Comparison of ENCODE assay signal across 9 cellular contexts in genomic region chr12:116274552-116275375, GRCh38. TPM values are rescaled to one million over a fixed set of nuclear protein-coding genes. Genes with fewer than 3 reads are reported as not detected.
DNase-seq lines count a peak whose midpoint lies in the region; ATAC-seq, FAIRE-seq and TF ChIP-seq lines count a peak whose summit lies in the region.
"Had no signal": no experiment of that assay in that cellular context is flagged by ENCODE, and none has a peak within 500 bp of the region (broad histone marks: within the 10 kb centered on the region; RNA-seq: fewer than 3 reads in every experiment).

No MANE protein-coding gene starts in this region.

- H3K4me3 Mint-ChIP-seq in Caco-2 (ENCODE audit: unreplicated experiment) = peak overlapping the region; percentile 83

- H2AFZ ChIP-seq in neuron (ENCODE audit: low read depth, low read length) = no peak overlapping the region

- FAIRE-seq in small intestine (lab: Jason Lieb, UNC) = no peak

- ATAC-seq in HG02571 (IDR thresholded peaks at IDR 0.05; ENCODE audit: unreplicated experiment) = no peak

- no peaks in the 10 kb centered on the region for H3K9me3 Mint-ChIP-seq in Caco-2 (ENCODE audit: unreplicated experiment)

- H3K4me1 Mint-ChIP-seq in Caco-2 (ENCODE audit: low read depth, unreplicated experiment) = peaks cover 23% of the 10 kb centered on the region

- peak overlapping the region; percentile 92 for H3K27ac Mint-ChIP-seq in Caco-2 (ENCODE audit: unreplicated experiment)

- WGBS in small intestine, 3 donors = 23 to 40% (median 39%) methylated on average over 5 of the region's 5 CpGs

- TF ChIP-seq POLR2A in NB4 (IDR thresholded peaks at IDR 0.05; ENCODE audit: extremely low read depth, insufficient read length) = no peak

- no peaks in the 10 kb centered on the region for H3K27me3 ChIP-seq in Caco-2 (replicated peaks; ENCODE audit: control insufficient read depth, insufficient read depth, low read length)
- no peaks in the 10 kb centered on the region for H3K27me3 ChIP-seq in duodenal mucosa (ENCODE audit: control insufficient read depth in 1 of 2, insufficient read depth in 2 of 2, low read length in 2 of 2)
- no peaks in the 10 kb centered on the region for H3K27me3 ChIP-seq in neuron (ENCODE audit: insufficient read depth, low read length)
- H3K27me3 ChIP-seq in small intestine (ENCODE audit: control insufficient read depth in 2 of 2, insufficient read depth in 2 of 2, low read length in 2 of 2) = no peaks in the 10 kb centered on the region

- no TSS peak for BruUV-seq in Caco-2 (replicated peaks; lab: Mats Ljungman, UMichigan)

- no peaks in the 10 kb centered on the region for H3K27me3 Mint-ChIP-seq in Caco-2 (ENCODE audit: insufficient read depth, unreplicated experiment)

- POLR2A ChIA-PET in Caco-2 (lab: Charles Lee) = interaction anchor here (0.6 kb wide), 3 partner anchors 17 to 182 kb away, joined by 3 to 5 read pairs (median 3); no protein-coding TSS in a partner anchor

- intact Hi-C loops in Caco-2 (cut with micrococcal nuclease; ENCODE audit: unreplicated experiment) = loop anchor here (5.0 to 10.0 kb wide), 4 partner anchors 108 to 423 kb away; no protein-coding TSS in a partner anchor

- no peak overlapping the region for H3K27ac ChIP-seq in duodenal mucosa (ENCODE audit: low read depth, low read length)
- H3K27ac ChIP-seq in small intestine (ENCODE audit: low read depth in 1 of 2, low read length in 1 of 2) = no peak overlapping the region

- H3K36me3 ChIP-seq in Caco-2 (ENCODE audit: control insufficient read depth, insufficient read depth, low read length) (no peaks in the 10 kb centered on the region), duodenal mucosa (ENCODE audit: control insufficient read depth in 1 of 2, insufficient read depth in 2 of 2, low read length in 2 of 2) (no peaks in the 10 kb centered on the region), neuron (ENCODE audit: insufficient read depth, low read length) (no peaks in the 10 kb centered on the region), small intestine (ENCODE audit: control insufficient read depth in 2 of 2, insufficient read depth in 2 of 2, low read length in 2 of 2) (no peaks in the 10 kb centered on the region)

- CTCF ChIA-PET in Caco-2 (lab: Charles Lee) = interaction anchor here (0.6 kb wide), 2 partner anchors 82 to 150 kb away, joined by 3 to 4 read pairs; no protein-coding TSS in a partner anchor

- TF ChIP-seq CTCF in Caco-2 (IDR thresholded peaks at IDR 0.05; ENCODE audit: insufficient read depth in 1 of 2, low read depth in 1 of 2, low read length in 1 of 2, severe bottlenecking in 1 of 2, unreplicated experiment in 1 of 2) (no peak), NB4 (IDR thresholded peaks at IDR 0.05; ENCODE audit: low read depth, low read length) (no peak)

- no peaks in the 10 kb centered on the region for H3K9me3 ChIP-seq in Caco-2
- no peaks in the 10 kb centered on the region for H3K9me3 ChIP-seq in duodenal mucosa (ENCODE audit: control insufficient read depth in 1 of 2, low read length in 2 of 2)
- H3K9me3 ChIP-seq in neuron (ENCODE audit: low read length) = no peaks in the 10 kb centered on the region
- no peaks in the 10 kb centered on the region for H3K9me3 ChIP-seq in small intestine (ENCODE audit: control insufficient read depth, low read depth)

- H3K4me1 ChIP-seq in Caco-2 = peaks cover 8% of the 10 kb centered on the region; the same call in 1 of the 2 replicates
- peaks cover 21 to 26% of the 10 kb centered on the region in 2 donors for H3K4me1 ChIP-seq in duodenal mucosa (ENCODE audit: control insufficient read depth in 1 of 2, insufficient read depth in 2 of 2, low read length in 2 of 2)
- peaks cover 22% of the 10 kb centered on the region for H3K4me1 ChIP-seq in neuron (ENCODE audit: insufficient read depth, low read length)
- no peaks in the 10 kb centered on the region for H3K4me1 ChIP-seq in small intestine (ENCODE audit: control insufficient read depth in 2 of 2, insufficient read depth in 1 of 2, low read depth in 1 of 2, low read length in 1 of 2)

- no peak overlapping the region for H3K9ac ChIP-seq in duodenal mucosa (ENCODE audit: low read depth in 1 of 2, low read length in 2 of 2)

- peak overlapping the region; percentile 81 for H3K4me3 ChIP-seq in Caco-2 (ENCODE audit: low read depth, low read length)
- peak overlapping the region; percentile 92 for H3K4me3 ChIP-seq in NB4 (ENCODE audit: low read depth, low read length)
- peak overlapping the region; percentile 47 to 92 for H3K4me3 ChIP-seq in duodenal mucosa (ENCODE audit: low read depth in 1 of 2, low read length in 2 of 2)
- H3K4me3 ChIP-seq in neuron (ENCODE audit: low read length) = peak overlapping the region; percentile 99
- H3K4me3 ChIP-seq in small intestine (ENCODE audit: low read depth in 1 of 2, low read length in 2 of 2) = no peak overlapping the region

- no peak for DNase-seq in Caco-2
- no peak for DNase-seq in NB4 (ENCODE audit: low read depth)
- no peak for DNase-seq in small intestine
- no peak for DNase-seq in SIG-M5 (lab: John Stamatoyannopoulos, UW)
- no peak for DNase-seq in LoVo (ENCODE audit: low spot score)
- DNase-seq: substantia nigra had no signal

- peaks cover 8% of the 10 kb centered on the region for H3K36me3 Mint-ChIP-seq in Caco-2 (ENCODE audit: insufficient read depth, unreplicated experiment)

RNA-seq across cellular contexts. Expression of gene MED13L, which starts 2.7 kb away (rescaled TPM):
- total RNA-seq in Caco-2 (2022) = 160 and 168 TPM in 2 replicates
- polyA plus RNA-seq in small intestine = 10 to 100 TPM in 2 of 3 donors, 1 to 10 TPM in 1; 9.8 to 18.3 (median 10.3) TPM

Comparison
In these comparisons a context has a peak if more than half of its experiments do, and no peak if none do; other contexts are left out.
1. H3K4me3 ChIP-seq: peak in Caco-2 (single experiment), NB4 (single experiment), duodenal mucosa (2 of 2) and neuron (single experiment); none in small intestine (0 of 2).